8 cellular contexts compared by ENCODE assay signal in the genomic region with DNA sequence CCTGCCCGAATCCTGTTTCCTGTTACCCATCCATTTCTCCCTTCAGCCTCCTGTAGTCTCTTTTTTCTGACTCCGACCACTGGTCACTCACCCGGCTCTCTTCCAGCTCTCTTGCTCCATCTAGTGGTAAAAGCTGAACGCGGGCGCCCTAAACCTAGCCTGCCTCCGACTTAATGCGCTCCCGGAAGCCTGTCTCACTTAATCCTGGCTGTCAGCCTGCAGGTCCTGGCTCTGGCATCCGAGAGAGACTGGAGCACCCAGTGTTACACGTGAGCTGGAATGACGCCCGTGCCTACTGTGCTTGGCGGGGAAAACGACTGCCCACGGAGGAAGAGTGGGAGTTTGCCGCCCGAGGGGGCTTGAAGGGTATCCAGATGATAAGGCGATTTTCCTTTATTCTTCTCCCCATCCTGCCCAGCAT. TPM values are rescaled to one million over a fixed set of nuclear protein-coding genes. Genes with fewer than 3 reads are reported as not detected.
DNase-seq lines count a peak whose midpoint lies in the region; ATAC-seq and TF ChIP-seq lines count a peak whose summit lies in the region.

No MANE protein-coding gene starts in this region.

- CTCF ChIA-PET in T-cell (lab: Charles Lee), result interaction anchor here (0.8 to 3.8 kb wide), 14 partner anchors 10 to 793 kb away, joined by 3 to 32 read pairs (median 7); a partner anchor contains a TSS

- H3K27me3 ChIP-seq in adrenal gland, result no peaks in the 10 kb centered on the region

- peak; percentile 93 for ATAC-seq in HG02678 (IDR thresholded peaks at IDR 0.05; ENCODE audit: unreplicated experiment)
- peak; percentile 82 to 89 (median 82) for ATAC-seq in T-cell (replicated peaks in 1 of 4)
- peak; percentile 91 for ATAC-seq in left ventricle myocardium superior
- ATAC-seq in sciatic nerve, result peak; percentile 93

- no peaks in the 10 kb centered on the region for H3K27me3 Mint-ChIP-seq in T-cell

- H3K36me3 ChIP-seq in adrenal gland (replicated peaks in 1 of 2), result peaks cover 0 to 27% of the 10 kb centered on the region in 2 donors

- H3K27ac Mint-ChIP-seq in T-cell, result no peak overlapping the region

- peaks cover 5 to 7% (median 6%) of the 10 kb centered on the region in 3 donors for H3K4me1 Mint-ChIP-seq in T-cell

- TF ChIP-seq POLR2A in adrenal gland (IDR thresholded peaks at IDR 0.05), result no peak

- H3K36me3 Mint-ChIP-seq in T-cell, result peaks cover 25% of the 10 kb centered on the region

- no peak overlapping the region for H3K4me3 ChIP-seq in adrenal gland

- peak; percentile 88 to 97 (median 92) for TF ChIP-seq CTCF in adrenal gland (IDR thresholded peaks at IDR 0.05)

- DNase-seq in DMS153 treated with DMSO at 0.1 percent for 48 hours (lab: John Stamatoyannopoulos, UW; ENCODE audit: unreplicated experiment) (peak; percentile 37), DMS153 (lab: John Stamatoyannopoulos, UW) (no peak), NCI-H1105 (lab: John Stamatoyannopoulos, UW) (peak; percentile 63), T-cell (peak in 33 of 34 experiments; percentile 10 to 63 (median 47)), adrenal gland (peak; percentile 83 to 96 (median 89)), left ventricle myocardium superior (peak; percentile 91), sciatic nerve (ENCODE audit: low spot score) (peak; percentile 89)

- no peak overlapping the region for H3K27ac ChIP-seq in adrenal gland

- intact Hi-C loops in adrenal gland (cut with DNase I) (loop anchor here (5.0 to 10.0 kb wide), 3 partner anchors 72 to 430 kb away; a partner anchor contains a TSS), left ventricle myocardium superior (cut with micrococcal nuclease) (no loop called here), sciatic nerve (cut with DNase I) (loop anchor here (10.0 kb wide), 2 partner anchors 70 to 430 kb away; no protein-coding TSS in a partner anchor)

- peaks cover 4 to 7% of the 10 kb centered on the region in 2 donors for H3K4me1 ChIP-seq in adrenal gland (replicated peaks in 1 of 2)

- WGBS in adrenal gland, 4 donors, result 12 to 23% (median 14%) methylated on average over 13 to 19 of the region's 19 CpGs

- H3K4me3 Mint-ChIP-seq in T-cell, result no peak overlapping the region

- H3K9me3 ChIP-seq in adrenal gland (replicated peaks in 1 of 3), result no peaks in the 10 kb centered on the region

- POLR2A ChIA-PET in T-cell (lab: Charles Lee), result interaction anchor here (0.6 kb wide), 3 partner anchors 21 to 60 kb away, joined by 3 to 4 read pairs (median 3); a partner anchor contains a TSS

- no peaks in the 10 kb centered on the region for H3K9me3 Mint-ChIP-seq in T-cell

RNA-seq across cellular contexts. Expression of a gene that starts 10.3 kb away (rescaled TPM):
- total RNA-seq in T-cell (100 to 1,000 TPM; 127 to 182 (median 174) TPM), adrenal gland (100 to 1,000 TPM; 118 to 230 (median 181) TPM), left ventricle myocardium superior (29.2 TPM), sciatic nerve (86.4 TPM)
- polyA plus RNA-seq in adrenal gland, result 100 to 1,000 TPM in 1 of 3 donors, 10 to 100 TPM in 2; 75.6 to 142 (median 92.3) TPM

RNA-seq across cellular contexts. Expression of a gene that starts 18.4 kb away (rescaled TPM):
- 1 to 10 TPM; 2.6 to 5.5 (median 3.7) TPM for total RNA-seq in T-cell
- total RNA-seq in adrenal gland, result 10 to 100 TPM in 1 of 8 donors, 1 to 10 TPM in 7; 2.2 to 10.2 (median 6.0) TPM
- 1 to 10 TPM in 2 of 3 donors, under 1 TPM in 1; 0.60 to 9.3 (median 5.8) TPM for polyA plus RNA-seq in adrenal gland
- total RNA-seq in left ventricle myocardium superior, result 30.4 TPM
- 2.7 TPM for total RNA-seq in sciatic nerve

RNA-seq across cellular contexts. Expression of a gene that starts 22.8 kb away (rescaled TPM):
- total RNA-seq in T-cell, result 10 to 100 TPM; 44.6 to 74.7 (median 70.3) TPM
- 100 to 1,000 TPM in 2 of 8 donors, 10 to 100 TPM in 6; 51.6 to 128 (median 85.3) TPM for total RNA-seq in adrenal gland
- 100 to 1,000 TPM; 142 to 240 (median 163) TPM for polyA plus RNA-seq in adrenal gland
- total RNA-seq in left ventricle myocardium superior, result 73.5 TPM
- 77.3 TPM for total RNA-seq in sciatic nerve

RNA-seq across cellular contexts. Expression of a gene that starts 23.1 kb away (rescaled TPM):
- total RNA-seq in T-cell (1 to 10 TPM; 1.9 to 8.3 (median 5.7) TPM), adrenal gland (10 to 100 TPM; 10.4 to 68.7 (median 27.3) TPM), left ventricle myocardium superior (14.6 TPM), sciatic nerve (11.5 TPM)
- 10 to 100 TPM in 2 of 3 donors, 1 to 10 TPM in 1; 2.8 to 13.7 (median 11.1) TPM for polyA plus RNA-seq in adrenal gland

RNA-seq across cellular contexts. Expression of a gene that starts 31.9 kb away (rescaled TPM):
- total RNA-seq in T-cell, result 100 to 1,000 TPM; 173 to 209 (median 189) TPM
- 1,000 to 10,000 TPM in 2 of 8 donors, 100 to 1,000 TPM in 6; 543 to 1,329 (median 785) TPM for total RNA-seq in adrenal gland
- 100 to 1,000 TPM; 217 to 816 (median 352) TPM for polyA plus RNA-seq in adrenal gland
- total RNA-seq in left ventricle myocardium superior, result 500 TPM
- 170 TPM for total RNA-seq in sciatic nerve
